Comparison of ENCODE assay signal across 15 cellular contexts in the genomic region with DNA sequence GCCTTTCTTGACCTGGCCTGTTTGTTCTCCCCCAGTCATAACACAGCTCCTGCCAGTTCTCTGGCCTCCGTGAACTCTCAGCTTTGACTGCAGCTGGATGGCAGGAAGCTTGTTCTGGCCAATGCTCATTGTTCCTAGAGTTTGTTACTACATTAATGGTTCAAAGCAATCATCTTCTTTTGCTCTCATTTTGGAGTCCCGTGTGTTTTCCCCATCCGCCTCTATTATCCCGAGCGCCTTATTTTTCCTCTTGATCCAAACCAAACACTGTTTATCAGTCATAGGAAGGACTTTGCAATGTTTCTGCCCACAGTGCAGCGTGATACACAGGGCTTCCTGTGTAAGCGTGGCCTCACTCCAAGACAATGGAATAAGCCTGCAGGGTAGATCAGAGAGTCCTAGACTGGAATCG.
DNase-seq lines count a peak whose midpoint lies in the region; ATAC-seq and TF ChIP-seq lines count a peak whose summit lies in the region.
"Had no signal": no experiment of that assay in that cellular context is flagged by ENCODE, and none has a peak within 500 bp of the region (broad histone marks: within the 10 kb centered on the region; RNA-seq: fewer than 3 reads in every experiment).

No MANE protein-coding gene starts in this region.

- H3K27ac Mint-ChIP-seq in neural crest cell (ENCODE audit: unreplicated experiment): peak overlapping the region; percentile 89
- no peak overlapping the region for H3K27ac Mint-ChIP-seq in T-helper 2 cell treated with Interferon-gamma antibody and Interleukin-4, amounts not matched to agents 5 μg/mL and 100 μg/mL, for 36 hours
- H3K27ac Mint-ChIP-seq: IgD-negative memory B cell had no signal

- no peak overlapping the region for H3K4me3 Mint-ChIP-seq in neural crest cell
- H3K4me3 Mint-ChIP-seq in T-helper 2 cell treated with Interferon-gamma antibody and Interleukin-4, amounts not matched to agents 5 μg/mL and 100 μg/mL, for 36 hours: no peak overlapping the region
- H3K4me3 Mint-ChIP-seq: IgD-negative memory B cell had no signal

- H3K27me3 Mint-ChIP-seq in neural crest cell (ENCODE audit: low read depth): no peaks in the 10 kb centered on the region
- H3K27me3 Mint-ChIP-seq in T-helper 2 cell treated with Interferon-gamma antibody and Interleukin-4, amounts not matched to agents 5 μg/mL and 100 μg/mL, for 36 hours (ENCODE audit: low read depth): no peaks in the 10 kb centered on the region

- DNase-seq in Right ventricle myocardium inferior (ENCODE audit: missing footprints) (no peak), cardiac septum (ENCODE audit: low spot score) (no peak), globus pallidus (ENCODE audit: low spot score) (peak; percentile 62), neural crest cell (ENCODE audit: low read depth, low spot score) (no peak), NCI-H1436 treated with DMSO at 0.1 percent for 48 hours (lab: John Stamatoyannopoulos, UW) (no peak), erythroblast (lab: John Stamatoyannopoulos, UW) (no peak)
- no peak for DNase-seq in T-helper 2 cell treated with Interferon-gamma antibody and Interleukin-4, amounts not matched to agents 5 μg/mL and 100 μg/mL, for 36 hours (ENCODE audit: low spot score)
- DNase-seq: activated T-cell treated with anti-CD3 and anti-CD28 coated beads, Interleukin-2, amount 50 U/mL, for 48 hours; DND-41; NCI-H2107; SHP77; transverse colon had no signal

- no peak for TF ChIP-seq POLR2A in erythroblast (IDR thresholded peaks at IDR 0.05; ENCODE audit: low read length)

- intact Hi-C loops in Right ventricle myocardium inferior (cut with DNase I) (loop anchor here (10.0 kb wide), 1 partner anchor 185 kb away; a partner anchor contains a TSS), cardiac septum (cut with DNase I) (loop anchor here (5.0 kb wide), 1 partner anchor 213 kb away; no protein-coding TSS in a partner anchor)

- ATAC-seq in Right ventricle myocardium inferior (peak; percentile 79), GM21423 (IDR thresholded peaks at IDR 0.05; ENCODE audit: unreplicated experiment) (no peak)
- ATAC-seq: A549 had no signal

- H3K4me1 Mint-ChIP-seq in neural crest cell: peaks cover 36% of the 10 kb centered on the region
- no peaks in the 10 kb centered on the region for H3K4me1 Mint-ChIP-seq in T-helper 2 cell treated with Interferon-gamma antibody and Interleukin-4, amounts not matched to agents 5 μg/mL and 100 μg/mL, for 36 hours (ENCODE audit: low read depth)

- no peak for TF ChIP-seq CTCF in neural crest cell (conservative IDR thresholded peaks at IDR 0.05)

- peaks cover 3% of the 10 kb centered on the region for H3K9me3 Mint-ChIP-seq in neural crest cell
- H3K9me3 Mint-ChIP-seq in T-helper 2 cell treated with Interferon-gamma antibody and Interleukin-4, amounts not matched to agents 5 μg/mL and 100 μg/mL, for 36 hours: no peaks in the 10 kb centered on the region

- no peaks in the 10 kb centered on the region for H3K36me3 Mint-ChIP-seq in neural crest cell (ENCODE audit: low read depth)
- H3K36me3 Mint-ChIP-seq in T-helper 2 cell treated with Interferon-gamma antibody and Interleukin-4, amounts not matched to agents 5 μg/mL and 100 μg/mL, for 36 hours (ENCODE audit: low read depth): no peaks in the 10 kb centered on the region
- H3K36me3 Mint-ChIP-seq: IgD-negative memory B cell had no signal
